Comparison of ENCODE assay signal across 8 cellular contexts in genomic region chr21:26844258-26845065, GRCh38. TPM values are rescaled to one million over a fixed set of nuclear protein-coding genes. Genes with fewer than 3 reads are reported as not detected.
DNase-seq lines count a peak whose midpoint lies in the region; ATAC-seq and TF ChIP-seq lines count a peak whose summit lies in the region.

No MANE protein-coding gene starts in this region.

- H3K27me3 Mint-ChIP-seq in activated CD8-positive, alpha-beta T cell treated with anti-CD3 and anti-CD28 coated beads for 36 hours, result peaks cover 64% of the 10 kb centered on the region
- H3K27me3 Mint-ChIP-seq in nephron (ENCODE audit: low read depth), result no peaks in the 10 kb centered on the region

- peaks cover 33% of the 10 kb centered on the region for H3K79me2 ChIP-seq in ACC112 (ENCODE audit: control insufficient read depth, insufficient read depth, low read length, unreplicated experiment)

- H3K9me3 ChIP-seq in HEK293 (ENCODE audit: control insufficient read depth, insufficient read depth, low read depth, low read length), result no peaks in the 10 kb centered on the region

- peak overlapping the region; percentile 93 for H3K27ac ChIP-seq in ACC112 (ENCODE audit: low read depth, low read length)
- peak overlapping the region; percentile 99 for H3K27ac ChIP-seq in HEK293 (ENCODE audit: extremely low read depth, low read depth, low read length)

- CTCF ChIA-PET in HEK293 (lab: Yijun Ruan, JAX), result interaction anchor here (0.6 to 2.1 kb wide), 18 partner anchors 9 to 1901 kb away, joined by 3 to 20 read pairs (median 3); no protein-coding TSS in a partner anchor
- CTCF ChIA-PET in activated CD8-positive, alpha-beta T cell treated with anti-CD3 and anti-CD28 coated beads for 36 hours (lab: Charles Lee), result interaction anchor here (0.8 to 2.0 kb wide), 2 partner anchors 856 to 1901 kb away, joined by 3 to 8 read pairs; no protein-coding TSS in a partner anchor

- TF ChIP-seq CTCF in HEK293 (tag by site-specific recombination; IDR thresholded peaks at IDR 0.05) (peak; percentile 86), nephron (IDR thresholded peaks at IDR 0.05; ENCODE audit: unreplicated experiment in 3 of 3) (no peak)
- TF ChIP-seq CTCF in activated CD8-positive, alpha-beta T cell treated with anti-CD3 and anti-CD28 coated beads for 36 hours (IDR thresholded peaks at IDR 0.05), result no peak

- intact Hi-C loops in activated CD8-positive, alpha-beta T cell treated with anti-CD3 and anti-CD28 coated beads for 36 hours (cut with micrococcal nuclease), result loop anchor here (5.0 kb wide), 1 partner anchor 1903 kb away; no protein-coding TSS in a partner anchor

- H3K36me3 Mint-ChIP-seq in activated CD8-positive, alpha-beta T cell treated with anti-CD3 and anti-CD28 coated beads for 36 hours (ENCODE audit: low read depth), result no peaks in the 10 kb centered on the region
- peaks cover 36% of the 10 kb centered on the region for H3K36me3 Mint-ChIP-seq in nephron (ENCODE audit: low read depth)

- H3K4me1 ChIP-seq in ACC112 (ENCODE audit: control insufficient read depth, insufficient read depth, low read length, unreplicated experiment), result peaks cover 27% of the 10 kb centered on the region
- H3K4me1 ChIP-seq in HEK293 (ENCODE audit: control insufficient read depth, insufficient read depth, low read length), result peaks cover 2% of the 10 kb centered on the region; the same call in 1 of the 2 replicates

- H3K9me3 Mint-ChIP-seq in activated CD8-positive, alpha-beta T cell treated with anti-CD3 and anti-CD28 coated beads for 36 hours, result no peaks in the 10 kb centered on the region
- no peaks in the 10 kb centered on the region for H3K9me3 Mint-ChIP-seq in nephron

- ATAC-seq in activated CD8-positive, alpha-beta T cell treated with anti-CD3 and anti-CD28 coated beads for 36 hours, result peak; percentile 15
- ATAC-seq in HG03520 (IDR thresholded peaks at IDR 0.05; ENCODE audit: unreplicated experiment), result no peak

- H2AFZ ChIP-seq in ACC112 (ENCODE audit: low read length, unreplicated experiment), result no peak overlapping the region

- no peaks in the 10 kb centered on the region for H3K27me3 ChIP-seq in ACC112 (ENCODE audit: insufficient read depth, low read length)

- H3K36me3 ChIP-seq in ACC112 (ENCODE audit: insufficient read depth, low read length) (peaks cover 25% of the 10 kb centered on the region), HEK293 (ENCODE audit: control insufficient read depth in 2 of 2, insufficient read depth in 1 of 2, low read length in 2 of 2) (peaks cover 28 to 41% of the 10 kb centered on the region in 2 experiments)

- H3K4me3 ChIP-seq in ACC112 (ENCODE audit: low read depth, low read length) (peak overlapping the region; percentile 80), HEK293 (ENCODE audit: low read depth, low read length) (peak overlapping the region; percentile 90)

- no peak for DNase-seq in activated CD8-positive, alpha-beta T cell treated with anti-CD3 and anti-CD28 coated beads for 36 hours
- DNase-seq in foreskin melanocyte (peak; percentile 59), middle frontal gyrus (ENCODE audit: extremely low spot score, low spot score) (no peak), NCI-H774 (lab: John Stamatoyannopoulos, UW) (no peak)

- peak overlapping the region; percentile 38 for H3K4me3 Mint-ChIP-seq in activated CD8-positive, alpha-beta T cell treated with anti-CD3 and anti-CD28 coated beads for 36 hours
- peak overlapping the region; percentile 97 to 99 (median 98) for H3K4me3 Mint-ChIP-seq in nephron

- H3K4me1 Mint-ChIP-seq in activated CD8-positive, alpha-beta T cell treated with anti-CD3 and anti-CD28 coated beads for 36 hours (ENCODE audit: low read depth), result peaks cover 33% of the 10 kb centered on the region
- H3K4me1 Mint-ChIP-seq in nephron, result peaks cover 45% of the 10 kb centered on the region

- POLR2A ChIA-PET in HEK293 (lab: Yijun Ruan, JAX), result interaction anchor here (0.7 to 3.9 kb wide), 37 partner anchors 9 to 1901 kb away, joined by 3 to 34 read pairs (median 5); partner anchors contain the start of gene ADAMTS5
- POLR2A ChIA-PET in activated CD8-positive, alpha-beta T cell treated with anti-CD3 and anti-CD28 coated beads for 36 hours (lab: Charles Lee), result interaction anchor here (0.5 kb wide), 1 partner anchor 1817 kb away, joined by 3 read pairs; no protein-coding TSS in a partner anchor

- H3K27ac Mint-ChIP-seq in activated CD8-positive, alpha-beta T cell treated with anti-CD3 and anti-CD28 coated beads for 36 hours, result no peak overlapping the region
- H3K27ac Mint-ChIP-seq in nephron, result peak overlapping the region; percentile 98 to 99 (median 99)

TF ChIP-seq in HEK293, 187 proteins besides CTCF, POLR2A, EP300 and RAD21 (continues in another document):
- peak; percentile 67 for TF ChIP-seq ZNF645 (tag by site-specific recombination; IDR thresholded peaks at IDR 0.05)
- peak; percentile 97 for TF ChIP-seq ZBTB26 (tag by site-specific recombination; optimal IDR thresholded peaks at IDR 0.05)
- TF ChIP-seq ZNF596 (tag by site-specific recombination; IDR thresholded peaks at IDR 0.05), result no peak
- TF ChIP-seq PRDM10 (tag by site-specific recombination; IDR thresholded peaks at IDR 0.05), result peak; percentile 79
- peak; percentile 11; the same call in 1 of the 2 replicates for TF ChIP-seq KLF8 (tag by site-specific recombination; IDR thresholded peaks at IDR 0.05)
- TF ChIP-seq ZNF311 (tag by site-specific recombination; IDR thresholded peaks at IDR 0.05; ENCODE audit: borderline replicate concordance), result no peak
- no peak for TF ChIP-seq ZNF146 (tag by site-specific recombination; IDR thresholded peaks at IDR 0.05)
- TF ChIP-seq, protein P1, sequence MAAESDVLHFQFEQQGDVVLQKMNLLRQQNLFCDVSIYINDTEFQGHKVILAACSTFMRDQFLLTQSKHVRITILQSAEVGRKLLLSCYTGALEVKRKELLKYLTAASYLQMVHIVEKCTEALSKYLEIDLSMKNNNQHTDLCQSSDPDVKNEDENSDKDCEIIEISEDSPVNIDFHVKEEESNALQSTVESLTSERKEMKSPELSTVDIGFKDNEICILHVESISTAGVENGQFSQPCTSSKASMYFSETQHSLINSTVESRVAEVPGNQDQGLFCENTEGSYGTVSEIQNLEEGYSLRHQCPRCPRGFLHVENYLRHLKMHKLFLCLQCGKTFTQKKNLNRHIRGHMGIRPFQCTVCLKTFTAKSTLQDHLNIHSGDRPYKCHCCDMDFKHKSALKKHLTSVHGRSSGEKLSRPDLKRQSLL (tag by site-specific recombination; IDR thresholded peaks at IDR 0.05), result peak; percentile 25; the same call in 1 of the 2 replicates
- no peak for TF ChIP-seq ZNF157 (tag by site-specific recombination; IDR thresholded peaks at IDR 0.05)
- peak; percentile 22; the same call in 1 of the 2 replicates for TF ChIP-seq GLI4 (tag by site-specific recombination; IDR thresholded peaks at IDR 0.05)
- peak; percentile 11 for TF ChIP-seq SP7 (tag by site-specific recombination; IDR thresholded peaks at IDR 0.05)
- TF ChIP-seq ZNF621 (tag by site-specific recombination; IDR thresholded peaks at IDR 0.05), result no peak
- no peak for TF ChIP-seq RBAK (tag by site-specific recombination; IDR thresholded peaks at IDR 0.05)

RNA-seq across cellular contexts. Expression of gene ADAMTS1, which starts 0.7 kb away (rescaled TPM):
- total RNA-seq in activated CD8-positive, alpha-beta T cell treated with anti-CD3 and anti-CD28 coated beads for 36 hours, result under 1 TPM in 1 of 2 experiments, not detected in 1; 0.20 TPM
